ENCODE assay signal across 17 cellular contexts in genomic region chr16:69599731-69600130, GRCh38.
"Had no signal": no experiment of that assay in that cellular context is flagged by ENCODE, and none has a peak within 500 bp of the region (broad histone marks: within the 10 kb centered on the region; RNA-seq: fewer than 3 reads in every experiment).

No MANE protein-coding gene starts in this region.

- DNase-seq: activated CD4-positive, alpha-beta T cell treated with anti-CD3 and anti-CD28 coated beads for 1 hour; activated CD4-positive, alpha-beta T cell treated with anti-CD3 and anti-CD28 coated beads, Interleukin-2, amount 50 U/mL, for 48 hours; activated gamma-delta T cell; activated T-cell treated with anti-CD3 and anti-CD28 coated beads, Interleukin-2, amount 50 U/mL, for 4 hours; adrenal gland; body of pancreas; dermis blood vessel endothelial cell; hypothalamus; lower lobe of right lung; natural killer cell; occipital lobe; psoas muscle; stimulated activated CD4-positive, alpha-beta T cell treated with anti-CD3 and anti-CD28 coated beads, Interleukin-2, amount 100 ng/mL, for 48 hours; SW 1271; T-helper 9 cell had no signal

- H3K9me3 Mint-ChIP-seq: activated T-cell treated with anti-CD3 and anti-CD28 coated beads, Interleukin-2, amount 50 U/mL, for 4 hours; natural killer cell; stimulated activated naive CD8-positive, alpha-beta T cell treated with anti-CD3 and anti-CD28 coated beads, Interleukin-15, Interleukin-2, amounts not matched to agents 100 ng/mL and 50 ng/mL, for 24 hours had no signal

- H3K9me3 ChIP-seq: adrenal gland, body of pancreas, lower lobe of right lung, psoas muscle had no signal

- H3K4me3 Mint-ChIP-seq: activated T-cell treated with anti-CD3 and anti-CD28 coated beads, Interleukin-2, amount 50 U/mL, for 4 hours; natural killer cell; stimulated activated naive CD8-positive, alpha-beta T cell treated with anti-CD3 and anti-CD28 coated beads, Interleukin-15, Interleukin-2, amounts not matched to agents 100 ng/mL and 50 ng/mL, for 24 hours had no signal

- H3K27ac Mint-ChIP-seq: stimulated activated naive CD8-positive, alpha-beta T cell treated with anti-CD3 and anti-CD28 coated beads, Interleukin-15, Interleukin-2, amounts not matched to agents 100 ng/mL and 50 ng/mL, for 24 hours had no signal

- H3K27ac ChIP-seq: adrenal gland, body of pancreas, lower lobe of right lung, psoas muscle had no signal

- H3K27me3 Mint-ChIP-seq: stimulated activated naive CD8-positive, alpha-beta T cell treated with anti-CD3 and anti-CD28 coated beads, Interleukin-15, Interleukin-2, amounts not matched to agents 100 ng/mL and 50 ng/mL, for 24 hours had no signal

- H3K27me3 ChIP-seq: adrenal gland, body of pancreas had no signal

- ATAC-seq: activated T-cell treated with anti-CD3 and anti-CD28 coated beads, Interleukin-2, amount 50 U/mL, for 4 hours; body of pancreas; esophagus mucosa; lower lobe of right lung; natural killer cell; psoas muscle had no signal

- H3K4me3 ChIP-seq: adrenal gland, body of pancreas, lower lobe of right lung, psoas muscle had no signal

- H3K36me3 ChIP-seq: adrenal gland, lower lobe of right lung had no signal

- H3K36me3 Mint-ChIP-seq: natural killer cell had no signal
